1 cellular context compared by ENCODE assay signal in the genomic region with DNA sequence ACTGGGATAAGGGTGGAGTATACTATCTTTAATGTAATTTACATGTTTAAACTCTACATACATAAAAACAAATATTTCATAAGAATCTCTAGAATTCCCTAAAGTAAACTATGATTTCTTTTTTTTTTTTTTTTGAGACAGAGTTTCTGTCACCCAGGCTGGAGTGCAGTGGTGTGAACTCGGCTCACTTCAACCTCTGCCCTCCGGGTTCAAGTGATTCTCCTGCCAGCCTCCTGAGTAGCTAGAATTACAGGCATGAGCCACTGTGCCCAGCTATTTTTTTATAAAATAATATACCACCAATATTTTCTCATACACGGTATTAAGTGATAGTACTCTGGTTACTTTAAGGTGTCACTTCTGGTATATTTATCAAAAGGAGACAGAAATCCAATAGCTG.
TF ChIP-seq lines count a peak whose summit lies in the region.

No MANE protein-coding gene starts in this region.

TF ChIP-seq in GM12878, 131 proteins besides CTCF, POLR2A, EP300 and RAD21:
- TF ChIP-seq SMAD1 (IDR thresholded peaks at IDR 0.05; ENCODE audit: low read depth, partially characterized antibody), result no peak
- TF ChIP-seq BMI1 (IDR thresholded peaks at IDR 0.05; ENCODE audit: borderline replicate concordance), result no peak
- TF ChIP-seq, protein P1, sequence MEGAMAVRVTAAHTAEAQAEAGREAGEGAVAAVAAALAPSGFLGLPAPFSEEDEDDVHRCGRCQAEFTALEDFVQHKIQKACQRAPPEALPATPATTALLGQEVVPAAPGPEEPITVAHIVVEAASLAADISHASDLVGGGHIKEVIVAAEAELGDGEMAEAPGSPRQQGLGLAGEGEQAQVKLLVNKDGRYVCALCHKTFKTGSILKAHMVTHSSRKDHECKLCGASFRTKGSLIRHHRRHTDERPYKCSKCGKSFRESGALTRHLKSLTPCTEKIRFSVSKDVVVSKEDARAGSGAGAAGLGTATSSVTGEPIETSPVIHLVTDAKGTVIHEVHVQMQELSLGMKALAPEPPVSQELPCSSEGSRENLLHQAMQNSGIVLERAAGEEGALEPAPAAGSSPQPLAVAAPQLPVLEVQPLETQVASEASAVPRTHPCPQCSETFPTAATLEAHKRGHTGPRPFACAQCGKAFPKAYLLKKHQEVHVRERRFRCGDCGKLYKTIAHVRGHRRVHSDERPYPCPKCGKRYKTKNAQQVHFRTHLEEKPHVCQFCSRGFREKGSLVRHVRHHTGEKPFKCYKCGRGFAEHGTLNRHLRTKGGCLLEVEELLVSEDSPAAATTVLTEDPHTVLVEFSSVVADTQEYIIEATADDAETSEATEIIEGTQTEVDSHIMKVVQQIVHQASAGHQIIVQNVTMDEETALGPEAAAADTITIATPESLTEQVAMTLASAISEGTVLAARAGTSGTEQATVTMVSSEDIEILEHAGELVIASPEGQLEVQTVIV (IDR thresholded peaks at IDR 0.05; ENCODE audit: borderline replicate concordance, partially characterized antibody), result no peak
- TF ChIP-seq, protein P2, sequence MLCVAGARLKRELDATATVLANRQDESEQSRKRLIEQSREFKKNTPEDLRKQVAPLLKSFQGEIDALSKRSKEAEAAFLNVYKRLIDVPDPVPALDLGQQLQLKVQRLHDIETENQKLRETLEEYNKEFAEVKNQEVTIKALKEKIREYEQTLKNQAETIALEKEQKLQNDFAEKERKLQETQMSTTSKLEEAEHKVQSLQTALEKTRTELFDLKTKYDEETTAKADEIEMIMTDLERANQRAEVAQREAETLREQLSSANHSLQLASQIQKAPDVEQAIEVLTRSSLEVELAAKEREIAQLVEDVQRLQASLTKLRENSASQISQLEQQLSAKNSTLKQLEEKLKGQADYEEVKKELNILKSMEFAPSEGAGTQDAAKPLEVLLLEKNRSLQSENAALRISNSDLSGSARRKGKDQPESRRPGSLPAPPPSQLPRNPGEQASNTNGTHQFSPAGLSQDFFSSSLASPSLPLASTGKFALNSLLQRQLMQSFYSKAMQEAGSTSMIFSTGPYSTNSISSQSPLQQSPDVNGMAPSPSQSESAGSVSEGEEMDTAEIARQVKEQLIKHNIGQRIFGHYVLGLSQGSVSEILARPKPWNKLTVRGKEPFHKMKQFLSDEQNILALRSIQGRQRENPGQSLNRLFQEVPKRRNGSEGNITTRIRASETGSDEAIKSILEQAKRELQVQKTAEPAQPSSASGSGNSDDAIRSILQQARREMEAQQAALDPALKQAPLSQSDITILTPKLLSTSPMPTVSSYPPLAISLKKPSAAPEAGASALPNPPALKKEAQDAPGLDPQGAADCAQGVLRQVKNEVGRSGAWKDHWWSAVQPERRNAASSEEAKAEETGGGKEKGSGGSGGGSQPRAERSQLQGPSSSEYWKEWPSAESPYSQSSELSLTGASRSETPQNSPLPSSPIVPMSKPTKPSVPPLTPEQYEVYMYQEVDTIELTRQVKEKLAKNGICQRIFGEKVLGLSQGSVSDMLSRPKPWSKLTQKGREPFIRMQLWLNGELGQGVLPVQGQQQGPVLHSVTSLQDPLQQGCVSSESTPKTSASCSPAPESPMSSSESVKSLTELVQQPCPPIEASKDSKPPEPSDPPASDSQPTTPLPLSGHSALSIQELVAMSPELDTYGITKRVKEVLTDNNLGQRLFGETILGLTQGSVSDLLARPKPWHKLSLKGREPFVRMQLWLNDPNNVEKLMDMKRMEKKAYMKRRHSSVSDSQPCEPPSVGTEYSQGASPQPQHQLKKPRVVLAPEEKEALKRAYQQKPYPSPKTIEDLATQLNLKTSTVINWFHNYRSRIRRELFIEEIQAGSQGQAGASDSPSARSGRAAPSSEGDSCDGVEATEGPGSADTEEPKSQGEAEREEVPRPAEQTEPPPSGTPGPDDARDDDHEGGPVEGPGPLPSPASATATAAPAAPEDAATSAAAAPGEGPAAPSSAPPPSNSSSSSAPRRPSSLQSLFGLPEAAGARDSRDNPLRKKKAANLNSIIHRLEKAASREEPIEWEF (IDR thresholded peaks at IDR 0.05; ENCODE audit: insufficient replicate concordance, low read depth, low read length), result no peak
- TF ChIP-seq SMARCA5 (IDR thresholded peaks at IDR 0.05), result no peak
- no peak for TF ChIP-seq EED (IDR thresholded peaks at IDR 0.05; ENCODE audit: low read depth)
- TF ChIP-seq MEF2B (IDR thresholded peaks at IDR 0.05; ENCODE audit: partially characterized antibody, poor library complexity, severe bottlenecking), result no peak
- TF ChIP-seq, protein P3, sequence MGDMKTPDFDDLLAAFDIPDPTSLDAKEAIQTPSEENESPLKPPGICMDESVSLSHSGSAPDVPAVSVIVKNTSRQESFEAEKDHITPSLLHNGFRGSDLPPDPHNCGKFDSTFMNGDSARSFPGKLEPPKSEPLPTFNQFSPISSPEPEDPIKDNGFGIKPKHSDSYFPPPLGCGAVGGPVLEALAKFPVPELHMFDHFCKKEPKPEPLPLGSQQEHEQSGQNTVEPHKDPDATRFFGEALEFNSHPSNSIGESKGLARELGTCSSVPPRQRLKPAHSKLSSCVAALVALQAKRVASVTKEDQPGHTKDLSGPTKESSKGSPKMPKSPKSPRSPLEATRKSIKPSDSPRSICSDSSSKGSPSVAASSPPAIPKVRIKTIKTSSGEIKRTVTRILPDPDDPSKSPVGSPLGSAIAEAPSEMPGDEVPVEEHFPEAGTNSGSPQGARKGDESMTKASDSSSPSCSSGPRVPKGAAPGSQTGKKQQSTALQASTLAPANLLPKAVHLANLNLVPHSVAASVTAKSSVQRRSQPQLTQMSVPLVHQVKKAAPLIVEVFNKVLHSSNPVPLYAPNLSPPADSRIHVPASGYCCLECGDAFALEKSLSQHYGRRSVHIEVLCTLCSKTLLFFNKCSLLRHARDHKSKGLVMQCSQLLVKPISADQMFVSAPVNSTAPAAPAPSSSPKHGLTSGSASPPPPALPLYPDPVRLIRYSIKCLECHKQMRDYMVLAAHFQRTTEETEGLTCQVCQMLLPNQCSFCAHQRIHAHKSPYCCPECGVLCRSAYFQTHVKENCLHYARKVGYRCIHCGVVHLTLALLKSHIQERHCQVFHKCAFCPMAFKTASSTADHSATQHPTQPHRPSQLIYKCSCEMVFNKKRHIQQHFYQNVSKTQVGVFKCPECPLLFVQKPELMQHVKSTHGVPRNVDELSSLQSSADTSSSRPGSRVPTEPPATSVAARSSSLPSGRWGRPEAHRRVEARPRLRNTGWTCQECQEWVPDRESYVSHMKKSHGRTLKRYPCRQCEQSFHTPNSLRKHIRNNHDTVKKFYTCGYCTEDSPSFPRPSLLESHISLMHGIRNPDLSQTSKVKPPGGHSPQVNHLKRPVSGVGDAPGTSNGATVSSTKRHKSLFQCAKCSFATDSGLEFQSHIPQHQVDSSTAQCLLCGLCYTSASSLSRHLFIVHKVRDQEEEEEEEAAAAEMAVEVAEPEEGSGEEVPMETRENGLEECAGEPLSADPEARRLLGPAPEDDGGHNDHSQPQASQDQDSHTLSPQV (IDR thresholded peaks at IDR 0.05), result no peak
- TF ChIP-seq, protein P4, sequence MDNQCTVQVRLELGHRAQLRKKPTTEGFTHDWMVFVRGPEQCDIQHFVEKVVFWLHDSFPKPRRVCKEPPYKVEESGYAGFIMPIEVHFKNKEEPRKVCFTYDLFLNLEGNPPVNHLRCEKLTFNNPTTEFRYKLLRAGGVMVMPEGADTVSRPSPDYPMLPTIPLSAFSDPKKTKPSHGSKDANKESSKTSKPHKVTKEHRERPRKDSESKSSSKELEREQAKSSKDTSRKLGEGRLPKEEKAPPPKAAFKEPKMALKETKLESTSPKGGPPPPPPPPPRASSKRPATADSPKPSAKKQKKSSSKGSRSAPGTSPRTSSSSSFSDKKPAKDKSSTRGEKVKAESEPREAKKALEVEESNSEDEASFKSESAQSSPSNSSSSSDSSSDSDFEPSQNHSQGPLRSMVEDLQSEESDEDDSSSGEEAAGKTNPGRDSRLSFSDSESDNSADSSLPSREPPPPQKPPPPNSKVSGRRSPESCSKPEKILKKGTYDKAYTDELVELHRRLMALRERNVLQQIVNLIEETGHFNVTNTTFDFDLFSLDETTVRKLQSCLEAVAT (IDR thresholded peaks at IDR 0.05), result no peak
- TF ChIP-seq, protein P5, sequence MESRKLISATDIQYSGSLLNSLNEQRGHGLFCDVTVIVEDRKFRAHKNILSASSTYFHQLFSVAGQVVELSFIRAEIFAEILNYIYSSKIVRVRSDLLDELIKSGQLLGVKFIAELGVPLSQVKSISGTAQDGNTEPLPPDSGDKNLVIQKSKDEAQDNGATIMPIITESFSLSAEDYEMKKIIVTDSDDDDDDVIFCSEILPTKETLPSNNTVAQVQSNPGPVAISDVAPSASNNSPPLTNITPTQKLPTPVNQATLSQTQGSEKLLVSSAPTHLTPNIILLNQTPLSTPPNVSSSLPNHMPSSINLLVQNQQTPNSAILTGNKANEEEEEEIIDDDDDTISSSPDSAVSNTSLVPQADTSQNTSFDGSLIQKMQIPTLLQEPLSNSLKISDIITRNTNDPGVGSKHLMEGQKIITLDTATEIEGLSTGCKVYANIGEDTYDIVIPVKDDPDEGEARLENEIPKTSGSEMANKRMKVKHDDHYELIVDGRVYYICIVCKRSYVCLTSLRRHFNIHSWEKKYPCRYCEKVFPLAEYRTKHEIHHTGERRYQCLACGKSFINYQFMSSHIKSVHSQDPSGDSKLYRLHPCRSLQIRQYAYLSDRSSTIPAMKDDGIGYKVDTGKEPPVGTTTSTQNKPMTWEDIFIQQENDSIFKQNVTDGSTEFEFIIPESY (IDR thresholded peaks at IDR 0.05), result no peak
- no peak for TF ChIP-seq HDAC6 (IDR thresholded peaks at IDR 0.05; ENCODE audit: unreplicated experiment)
- no peak for TF ChIP-seq JUNB (IDR thresholded peaks at IDR 0.05)
- no peak for TF ChIP-seq TCF7 (IDR thresholded peaks at IDR 0.05; ENCODE audit: borderline replicate concordance)
- TF ChIP-seq NFIC (IDR thresholded peaks at IDR 0.05; ENCODE audit: low read depth, low read length), result no peak
- TF ChIP-seq TAF1 (IDR thresholded peaks at IDR 0.05; ENCODE audit: borderline replicate concordance, low read depth, low read length), result no peak
- TF ChIP-seq PAX8 (IDR thresholded peaks at IDR 0.05), result no peak
